In the genomic region with DNA sequence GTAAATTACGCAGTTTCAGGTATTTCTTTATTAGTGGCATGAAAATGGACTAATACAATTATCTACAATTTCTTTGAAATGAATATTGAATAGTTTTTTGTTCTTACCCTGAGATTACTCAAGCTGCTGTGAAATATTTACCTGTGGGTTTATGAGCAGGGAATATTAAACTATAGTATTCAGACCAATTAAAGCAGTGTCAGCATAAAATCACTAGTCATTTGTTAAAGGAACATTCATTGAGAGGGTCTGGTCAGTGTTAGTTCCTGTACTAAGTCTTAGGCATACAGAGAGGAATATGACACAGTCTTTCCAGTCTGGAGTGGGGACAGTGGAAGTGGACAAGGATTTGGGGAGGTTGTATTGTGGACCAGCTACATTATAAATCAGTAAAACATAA, we compare ENCODE assay signal across 33 cellular contexts.
"Had no signal": no experiment of that assay in that cellular context is flagged by ENCODE, and none has a peak within 500 bp of the region (broad histone marks: within the 10 kb centered on the region; RNA-seq: fewer than 3 reads in every experiment).

No MANE protein-coding gene starts in this region.

- H3K4me1 ChIP-seq: adrenal gland, body of pancreas, breast epithelium had no signal

- ATAC-seq: activated CD8-positive, alpha-beta T cell treated with anti-CD3 and anti-CD28 coated beads for 36 hours; activated naive CD4-positive, alpha-beta T cell treated with anti-CD3 and anti-CD28 coated beads, Interleukin-2, amount 50 U/mL, for 72 hours; activated T-cell treated with anti-CD3 and anti-CD28 coated beads, Interleukin-2, amount 50 U/mL, for 4 hours; activated T-cell treated with anti-CD3 and anti-CD28 coated beads, Interleukin-2, amount 50 U/mL, for 72 hours; activated T-helper 17 cell treated with anti-CD3 and anti-CD28 coated beads, Interleukin-2, amount 50 U/mL, for 72 hours; body of pancreas had no signal

- FAIRE-seq: astrocyte, TTC549 had no signal

- H3K27me3 ChIP-seq: adrenal gland, body of pancreas, brain microvascular endothelial cell, breast epithelium had no signal

- DNase-seq: activated B cell treated with CpG ODN at 0.5 μM for 24 hours; activated CD4-positive, alpha-beta memory T cell treated with anti-CD3 and anti-CD28 coated beads for 36 hours; activated CD4-positive, alpha-beta T cell treated with anti-CD3 and anti-CD28 coated beads for 4 hours; activated CD4-positive, alpha-beta T cell treated with anti-CD3 and anti-CD28 coated beads, Interleukin-2, amount 10 ng/mL, durations not matched to agents 24 days and 14 days; activated CD4-positive, alpha-beta T cell treated with anti-CD3 and anti-CD28 coated beads, Interleukin-2, amount 50 U/mL, for 1 hour; activated CD4-positive, alpha-beta T cell treated with anti-CD3 and anti-CD28 coated beads, Interleukin-2, amount 50 U/mL, for 4 hours; activated CD4-positive, CD25-positive, alpha-beta regulatory T cell treated with anti-CD3 and anti-CD28 coated beads, Interleukin-2, amount 50 U/mL, for 72 hours; activated CD8-positive, alpha-beta memory T cell treated with anti-CD3 and anti-CD28 coated beads, Interleukin-2, amount 50 U/mL, for 4 hours; activated CD8-positive, alpha-beta T cell treated with anti-CD3 and anti-CD28 coated beads for 36 hours; activated effector memory CD4-positive, alpha-beta T cell treated with anti-CD3 and anti-CD28 coated beads, Interleukin-2, amount 50 U/mL, for 16 hours; activated gamma-delta T cell treated with Interleukin-2 at 50 U/mL for 16 hours; activated naive CD4-positive, alpha-beta T cell; activated naive CD4-positive, alpha-beta T cell treated with anti-CD3 and anti-CD28 coated beads for 36 hours; activated naive CD4-positive, alpha-beta T cell treated with anti-CD3 and anti-CD28 coated beads, Interleukin-2, amount 50 U/mL, for 16 hours; activated naive CD8-positive, alpha-beta T cell treated with anti-CD3 and anti-CD28 coated beads for 36 hours; activated T-cell treated with anti-CD3 and anti-CD28 coated beads for 4 hours; activated T-cell treated with anti-CD3 and anti-CD28 coated beads, Interleukin-2, amount 50 U/mL, for 1 hour; activated T-cell treated with anti-CD3 and anti-CD28 coated beads, Interleukin-2, amount 50 U/mL, for 4 hours; activated T-cell treated with anti-CD3 and anti-CD28 coated beads, Interleukin-2, amount 50 U/mL, for 72 hours; adrenal gland; amniotic stem cell; aorta; body of pancreas; brain microvascular endothelial cell; central memory CD4-positive, alpha-beta T cell; T-helper 2 cell; T-helper 9 cell had no signal

- H3K4me3 ChIP-seq: adrenal gland, body of pancreas, breast epithelium had no signal

- H3K9me3 ChIP-seq: adrenal gland, body of pancreas, breast epithelium had no signal

- H3K36me3 ChIP-seq: adrenal gland, brain microvascular endothelial cell, breast epithelium had no signal

- H3K27ac ChIP-seq: adrenal gland, body of pancreas, brain microvascular endothelial cell, breast epithelium, VCaP had no signal
